In the genomic region with DNA sequence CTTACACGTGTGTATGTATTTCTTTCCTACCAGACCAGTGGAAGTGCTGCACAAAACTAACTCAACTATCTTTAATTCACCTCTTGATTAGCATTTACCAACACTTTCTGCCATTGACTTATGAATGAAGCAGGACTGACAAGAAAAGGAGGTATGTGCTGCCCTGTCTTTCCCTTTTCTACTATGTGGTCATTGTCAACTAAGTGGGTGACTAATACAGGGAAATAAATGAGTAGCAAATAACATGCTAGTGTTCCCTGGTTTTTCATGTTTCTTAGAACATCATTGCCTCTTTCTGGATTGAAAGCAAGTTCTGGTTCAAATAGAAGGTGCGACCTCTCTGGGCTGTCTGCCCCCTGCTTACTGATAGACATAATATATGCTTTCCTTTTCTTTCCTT, we compare ENCODE assay signal across 21 cellular contexts. TPM values are rescaled to one million over a fixed set of nuclear protein-coding genes. Genes with fewer than 3 reads are reported as not detected.
DNase-seq lines count a peak whose midpoint lies in the region; ATAC-seq and TF ChIP-seq lines count a peak whose summit lies in the region.
"Had no signal": no experiment of that assay in that cellular context is flagged by ENCODE, and none has a peak within 500 bp of the region (broad histone marks: within the 10 kb centered on the region; RNA-seq: fewer than 3 reads in every experiment).

No MANE protein-coding gene starts in this region.

- no peak overlapping the region for H3K4me3 Mint-ChIP-seq in effector memory CD8-positive, alpha-beta T cell
- H3K4me3 Mint-ChIP-seq in activated CD8-positive, alpha-beta T cell treated with anti-CD3 and anti-CD28 coated beads for 36 hours = no peak overlapping the region
- no peak overlapping the region for H3K4me3 Mint-ChIP-seq in stimulated activated naive B cell treated with anti-CD40 and anti-IgM and Interleukin-4, amounts not matched to agents 10 μg/mL and 1 μg/mL and 100 μg/mL, for 72 hours

- DNase-seq in effector memory CD8-positive, alpha-beta T cell = no peak
- no peak for DNase-seq in cerebellar nuclear complex (lab: John Stamatoyannopoulos, UW)
- no peak for DNase-seq in activated CD8-positive, alpha-beta T cell treated with anti-CD3 and anti-CD28 coated beads for 36 hours
- DNase-seq in stimulated activated naive B cell treated with anti-CD40 and anti-IgM and Interleukin-4, amounts not matched to agents 10 μg/mL and 1 μg/mL and 100 μg/mL, for 72 hours = no peak
- DNase-seq: activated CD4-positive, CD25-positive, alpha-beta regulatory T cell treated with anti-CD3 and anti-CD28 coated beads, Interleukin-2, amount 50 U/mL, for 72 hours; adrenal gland; AML-193; Caco-2; left ventricle myocardium superior; SK-N-SH; stimulated activated CD8-positive, alpha-beta memory T cell treated with anti-CD3 and anti-CD28 coated beads, Interleukin-4, amount 100 ng/mL, for 48 hours; substantia nigra; T1000 had no signal

- POLR2A ChIA-PET in activated CD8-positive, alpha-beta T cell treated with anti-CD3 and anti-CD28 coated beads for 36 hours (lab: Charles Lee) = no interaction called here

- H3K4me1 Mint-ChIP-seq in effector memory CD8-positive, alpha-beta T cell (ENCODE audit: low read depth in 2 of 2) = no peaks in the 10 kb centered on the region
- no peaks in the 10 kb centered on the region for H3K4me1 Mint-ChIP-seq in activated CD8-positive, alpha-beta T cell treated with anti-CD3 and anti-CD28 coated beads for 36 hours (ENCODE audit: low read depth)
- H3K4me1 Mint-ChIP-seq in stimulated activated naive B cell treated with anti-CD40 and anti-IgM and Interleukin-4, amounts not matched to agents 10 μg/mL and 1 μg/mL and 100 μg/mL, for 72 hours = peaks cover 0 to 3% of the 10 kb centered on the region in 2 donors

- ATAC-seq in GM19025 (IDR thresholded peaks at IDR 0.05; ENCODE audit: low read depth, unreplicated experiment) (peak; percentile 18), HG02610 (IDR thresholded peaks at IDR 0.05; ENCODE audit: unreplicated experiment) (peak; percentile 78), HG03354 (IDR thresholded peaks at IDR 0.05; ENCODE audit: poor library complexity, severe bottlenecking, unreplicated experiment) (peak; percentile 66)
- ATAC-seq in effector memory CD8-positive, alpha-beta T cell (replicated peaks) = no peak
- no peak for ATAC-seq in activated CD8-positive, alpha-beta T cell treated with anti-CD3 and anti-CD28 coated beads for 36 hours
- ATAC-seq in stimulated activated naive B cell treated with anti-CD40 and anti-IgM and Interleukin-4, amounts not matched to agents 10 μg/mL and 1 μg/mL and 100 μg/mL, for 72 hours (replicated peaks) = no peak
- ATAC-seq: left ventricle myocardium superior had no signal

- peaks cover 0 to 8% of the 10 kb centered on the region in 2 donors for H3K9me3 Mint-ChIP-seq in effector memory CD8-positive, alpha-beta T cell
- H3K9me3 Mint-ChIP-seq in activated CD8-positive, alpha-beta T cell treated with anti-CD3 and anti-CD28 coated beads for 36 hours = no peaks in the 10 kb centered on the region
- peaks cover 0 to 9% of the 10 kb centered on the region in 2 donors for H3K9me3 Mint-ChIP-seq in stimulated activated naive B cell treated with anti-CD40 and anti-IgM and Interleukin-4, amounts not matched to agents 10 μg/mL and 1 μg/mL and 100 μg/mL, for 72 hours
- H3K9me3 Mint-ChIP-seq: activated T-helper 2 cell treated with anti-CD3 and anti-CD28 coated beads, Interferon-gamma antibody, Interleukin-2, Interleukin-4, amounts not matched to agents 10 μg/mL and 5 μg/mL and 100 μg/mL, durations not matched to agents 14 hours and 24 hours and 36 hours had no signal

- H3K27me3 Mint-ChIP-seq in effector memory CD8-positive, alpha-beta T cell = peaks cover 0 to 10% of the 10 kb centered on the region in 2 donors
- H3K27me3 Mint-ChIP-seq in activated CD8-positive, alpha-beta T cell treated with anti-CD3 and anti-CD28 coated beads for 36 hours = no peaks in the 10 kb centered on the region
- H3K27me3 Mint-ChIP-seq in stimulated activated naive B cell treated with anti-CD40 and anti-IgM and Interleukin-4, amounts not matched to agents 10 μg/mL and 1 μg/mL and 100 μg/mL, for 72 hours = peaks cover 19 to 35% of the 10 kb centered on the region in 2 donors

- CTCF ChIA-PET in activated CD8-positive, alpha-beta T cell treated with anti-CD3 and anti-CD28 coated beads for 36 hours (lab: Charles Lee) = no interaction called here

- intact Hi-C loops in activated CD8-positive, alpha-beta T cell treated with anti-CD3 and anti-CD28 coated beads for 36 hours (cut with micrococcal nuclease) = no loop called here

- no peaks in the 10 kb centered on the region for H3K36me3 Mint-ChIP-seq in effector memory CD8-positive, alpha-beta T cell (ENCODE audit: insufficient read depth)
- H3K36me3 Mint-ChIP-seq in activated CD8-positive, alpha-beta T cell treated with anti-CD3 and anti-CD28 coated beads for 36 hours (ENCODE audit: low read depth) = no peaks in the 10 kb centered on the region
- no peaks in the 10 kb centered on the region for H3K36me3 Mint-ChIP-seq in stimulated activated naive B cell treated with anti-CD40 and anti-IgM and Interleukin-4, amounts not matched to agents 10 μg/mL and 1 μg/mL and 100 μg/mL, for 72 hours

- no peak for TF ChIP-seq CTCF in activated CD8-positive, alpha-beta T cell treated with anti-CD3 and anti-CD28 coated beads for 36 hours (IDR thresholded peaks at IDR 0.05)

- no peak overlapping the region for H3K27ac Mint-ChIP-seq in effector memory CD8-positive, alpha-beta T cell
- H3K27ac Mint-ChIP-seq in activated CD8-positive, alpha-beta T cell treated with anti-CD3 and anti-CD28 coated beads for 36 hours = no peak overlapping the region
- H3K27ac Mint-ChIP-seq in stimulated activated naive B cell treated with anti-CD40 and anti-IgM and Interleukin-4, amounts not matched to agents 10 μg/mL and 1 μg/mL and 100 μg/mL, for 72 hours = no peak overlapping the region
- H3K27ac Mint-ChIP-seq: activated T-helper 2 cell treated with anti-CD3 and anti-CD28 coated beads, Interferon-gamma antibody, Interleukin-2, Interleukin-4, amounts not matched to agents 10 μg/mL and 5 μg/mL and 100 μg/mL, durations not matched to agents 14 hours and 24 hours and 36 hours had no signal

RNA-seq across cellular contexts. Expression of gene LINC00305, which starts 58.0 kb away (rescaled TPM):
- total RNA-seq in activated CD8-positive, alpha-beta T cell treated with anti-CD3 and anti-CD28 coated beads for 36 hours = not detected
- total RNA-seq: activated T-helper 2 cell treated with anti-CD3 and anti-CD28 coated beads, Interferon-gamma antibody, Interleukin-2, Interleukin-4, amounts not matched to agents 10 μg/mL and 5 μg/mL and 100 μg/mL, durations not matched to agents 14 hours and 24 hours and 36 hours; adrenal gland; Caco-2; cardiac muscle cell; esophagus muscularis mucosa; left ventricle myocardium superior; MCF 10A; mucosa of gallbladder had no signal

Comparison
In these comparisons a context has a peak if more than half of its experiments do, and no peak if none do; other contexts are left out.
1. ATAC-seq: peak in GM19025 (single experiment), HG02610 (single experiment) and HG03354 (single experiment); none in effector memory CD8-positive, alpha-beta T cell (single experiment), activated CD8-positive, alpha-beta T cell treated with anti-CD3 and anti-CD28 coated beads for 36 hours (single experiment) and stimulated activated naive B cell treated with anti-CD40 and anti-IgM and Interleukin-4, amounts not matched to agents 10 μg/mL and 1 μg/mL and 100 μg/mL, for 72 hours (0 of 2).